In the genomic region with DNA sequence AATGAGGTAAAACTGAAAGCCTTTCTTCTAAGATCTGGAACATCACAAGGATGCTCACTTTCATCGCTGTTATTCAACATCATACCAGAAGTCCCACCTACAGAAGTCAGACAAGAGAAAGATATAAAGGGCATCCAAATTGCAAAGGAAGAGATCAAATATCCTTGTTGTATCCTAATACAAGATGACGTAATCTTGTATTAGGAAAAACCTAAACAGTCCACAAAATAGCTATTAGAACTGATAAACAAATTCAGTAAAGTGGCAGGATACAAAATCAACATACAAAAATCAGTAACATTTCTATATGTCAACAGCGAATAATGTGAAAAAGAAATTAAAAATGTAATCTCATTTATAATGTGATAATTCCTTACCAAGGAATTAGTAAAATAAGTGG, we compare ENCODE assay signal across 24 cellular contexts.
A peak's percentile ranks its signal among the peaks of the same experiment; 100 is the strongest.
DNase-seq lines count a peak whose midpoint lies in the region; ATAC-seq, FAIRE-seq and TF ChIP-seq lines count a peak whose summit lies in the region.
"Had no signal": no experiment of that assay in that cellular context is flagged by ENCODE, and none has a peak within 500 bp of the region (broad histone marks: within the 10 kb centered on the region; RNA-seq: fewer than 3 reads in every experiment).

No MANE protein-coding gene starts in this region.

- in situ Hi-C loops in HepG2 (cut with HindIII; ENCODE audit: extremely low pct_ligation_motif_present, low pct_unique_long_range_greater_than_20kb): no loop called here

- H3K36me3 ChIP-seq in HepG2 (replicated peaks in 1 of 2; ENCODE audit: control insufficient read depth in 1 of 2, insufficient read depth in 2 of 2, low read length in 2 of 2) (no peaks in the 10 kb centered on the region), right lobe of liver (no peaks in the 10 kb centered on the region), pancreas (no peaks in the 10 kb centered on the region), sigmoid colon (no peaks in the 10 kb centered on the region)
- H3K36me3 ChIP-seq: BE2C, BLaER1 had no signal

- H3K4me1 ChIP-seq in HepG2 (ENCODE audit: insufficient read depth, low read length) (no peaks in the 10 kb centered on the region), right lobe of liver (no peaks in the 10 kb centered on the region), pancreas (no peaks in the 10 kb centered on the region), sigmoid colon (no peaks in the 10 kb centered on the region)
- H3K4me1 ChIP-seq: BLaER1 had no signal

- ATAC-seq in HepG2: no peak
- ATAC-seq in right lobe of liver: no peak
- ATAC-seq in pancreas: no peak
- ATAC-seq in GM19023 (IDR thresholded peaks at IDR 0.05; ENCODE audit: unreplicated experiment): no peak
- ATAC-seq: GM12878 had no signal

- POLR2A ChIA-PET in HepG2 (lab: Yijun Ruan, JAX): no interaction called here

- TF ChIP-seq RAD21 in HepG2 (CRISPR knock-in tag; IDR thresholded peaks at IDR 0.05): no peak

- intact Hi-C loops in HepG2 (cut with micrococcal nuclease; ENCODE audit: unreplicated experiment): no loop called here
- intact Hi-C loops in right lobe of liver (cut with DNase I): no loop called here
- intact Hi-C loops in pancreas (cut with DNase I): no loop called here
- intact Hi-C loops in sigmoid colon (cut with DNase I): no loop called here

- H3K79me2 ChIP-seq in HepG2 (ENCODE audit: insufficient read depth, low read length): no peaks in the 10 kb centered on the region

- H3K4me3 ChIP-seq in HepG2 (replicated peaks in 1 of 3; ENCODE audit: insufficient read depth in 1 of 3, low read depth in 2 of 3, low read length in 3 of 3) (no peak overlapping the region), right lobe of liver (no peak overlapping the region), pancreas (no peak overlapping the region), sigmoid colon (no peak overlapping the region)
- H3K4me3 ChIP-seq: BLaER1, GM12878 had no signal

- H2AFZ ChIP-seq in HepG2 (ENCODE audit: low read length): no peak overlapping the region

- TF ChIP-seq CTCF in HepG2 (CRISPR knock-in tag; IDR thresholded peaks at IDR 0.05) (no peak), right lobe of liver (IDR thresholded peaks at IDR 0.05) (no peak), pancreas (IDR thresholded peaks at IDR 0.05) (no peak), sigmoid colon (IDR thresholded peaks at IDR 0.05) (no peak)

- H3K27me3 ChIP-seq in HepG2 (ENCODE audit: control insufficient read depth in 1 of 2, insufficient read depth in 2 of 2, low read length in 2 of 2) (no peaks in the 10 kb centered on the region), right lobe of liver (no peaks in the 10 kb centered on the region), pancreas (no peaks in the 10 kb centered on the region), sigmoid colon (no peaks in the 10 kb centered on the region)
- H3K27me3 ChIP-seq: BE2C, BLaER1 had no signal

- H3K27ac ChIP-seq in HepG2 (ENCODE audit: extremely low read length, insufficient read depth, low read length) (no peak overlapping the region), right lobe of liver (no peak overlapping the region), pancreas (no peak overlapping the region), sigmoid colon (no peak overlapping the region)
- H3K27ac ChIP-seq: 22Rv1, BLaER1 had no signal

- no TSS peak for BruUV-seq in HepG2 (replicated peaks; lab: Mats Ljungman, UMichigan)

- DNase-seq in HepG2 (ENCODE audit: low spot score) (no peak), right lobe of liver (no peak), pancreas (no peak), sigmoid colon (no peak)
- DNase-seq: ACHN; BE2C; C1 segment of cervical spinal cord; CD4-positive, alpha-beta memory T cell; CD4-positive, CD25-positive, alpha-beta regulatory T cell; CD8-positive, alpha-beta memory T cell; COR-L47; DMS 273 treated with DMSO at 0.1 percent for 48 hours; DMS153; DMS79; DND-41; EL; GDM1 had no signal

- TF ChIP-seq POLR2A in HepG2 (IDR thresholded peaks at IDR 0.05; ENCODE audit: insufficient read depth in 1 of 2, low read depth in 2 of 2, low read length in 2 of 2): no peak
- no peak for TF ChIP-seq POLR2A in right lobe of liver (IDR thresholded peaks at IDR 0.05)
- no peak for TF ChIP-seq POLR2A in sigmoid colon (IDR thresholded peaks at IDR 0.05)

- CTCF ChIA-PET in HepG2 (lab: Yijun Ruan, JAX; ENCODE audit: low intra/inter-chr PET ratio, low total read pairs): no interaction called here

- 20% methylated on average over 3 of the region's 3 CpGs for WGBS in HepG2 (ENCODE audit: low lambda C conversion rate)
- 92% methylated on average over 3 of the region's 3 CpGs for WGBS in right lobe of liver (ENCODE audit: insufficient coverage, low coverage, low lambda C conversion rate, missing lambda C conversion rate)
- 82 to 85% methylated on average over 3 of the region's 3 CpGs for WGBS in pancreas, 2 donors
- 96 to 97% methylated on average over 3 of the region's 3 CpGs for WGBS in sigmoid colon, 2 donors

- TF ChIP-seq EP300 in HepG2 (IDR thresholded peaks at IDR 0.05; ENCODE audit: low read depth in 2 of 2, low read length in 2 of 2) (no peak), HepG2 (CRISPR knock-in tag; IDR thresholded peaks at IDR 0.05; ENCODE audit: borderline replicate concordance) (no peak), sigmoid colon (IDR thresholded peaks at IDR 0.05) (no peak)

- FAIRE-seq in HepG2 (lab: Jason Lieb, UNC) (no peak), endometrium (lab: Jason Lieb, UNC) (peak; percentile 15), pancreas (lab: Jason Lieb, UNC) (peak; percentile 61)
- FAIRE-seq: GM12878, GM12892, GM18507 had no signal

- H4K20me1 ChIP-seq in HepG2 (ENCODE audit: insufficient read depth, low read length): no peaks in the 10 kb centered on the region
- H4K20me1 ChIP-seq: BLaER1 had no signal

- no peak overlapping the region for H3K9ac ChIP-seq in HepG2 (ENCODE audit: insufficient read depth, low read depth, low read length)
- H3K9ac ChIP-seq: BLaER1 had no signal

- no peaks in the 10 kb centered on the region; the same call in 1 of the 2 replicates for H3K9me3 ChIP-seq in HepG2 (ENCODE audit: low read length)
- no peaks in the 10 kb centered on the region for H3K9me3 ChIP-seq in right lobe of liver
- no peaks in the 10 kb centered on the region for H3K9me3 ChIP-seq in pancreas
- peaks cover 0 to 6% (median 0%) of the 10 kb centered on the region in 4 donors for H3K9me3 ChIP-seq in sigmoid colon
- H3K9me3 ChIP-seq: BE2C had no signal

- no peak overlapping the region for H3K4me2 ChIP-seq in HepG2 (ENCODE audit: low read depth, low read length)
- H3K4me2 ChIP-seq: BLaER1 had no signal

TF ChIP-seq in HepG2, 621 proteins besides CTCF, POLR2A, EP300 and RAD21:
- TF ChIP-seq BRD4 (CRISPR knock-in tag; IDR thresholded peaks at IDR 0.05): no peak
- peak; percentile 97 for TF ChIP-seq ATF7 (IDR thresholded peaks at IDR 0.05)
- no peak for TF ChIP-seq ATF7 (CRISPR knock-in tag; IDR thresholded peaks at IDR 0.05)
- 0 out of 2 replicates have a peak, but pooled peaks have one; percentile 20 for TF ChIP-seq CREB1 (IDR thresholded peaks at IDR 0.05)
- TF ChIP-seq CREB1 (CRISPR knock-in tag; IDR thresholded peaks at IDR 0.05): no peak
